9 cellular contexts compared by ENCODE assay signal in genomic region chr20:48686238-48687096, GRCh38.
DNase-seq lines count a peak whose midpoint lies in the region; ATAC-seq and TF ChIP-seq lines count a peak whose summit lies in the region.
"Had no signal": no experiment of that assay in that cellular context is flagged by ENCODE, and none has a peak within 500 bp of the region (broad histone marks: within the 10 kb centered on the region; RNA-seq: fewer than 3 reads in every experiment).

No MANE protein-coding gene starts in this region.

- H3K4me2 ChIP-seq in PC-9, result peak overlapping the region; percentile 53

- 82% methylated on average over 10 of the region's 19 CpGs for WGBS in esophagus muscularis mucosa

- POLR2A ChIA-PET in PC-9 (lab: Charles Lee; ENCODE audit: unreplicated experiment), result interaction anchor here (0.7 kb wide), 2 partner anchors 12 to 145 kb away, joined by 3 to 4 read pairs; no protein-coding TSS in a partner anchor

- H2AFZ ChIP-seq in PC-9, result no peak overlapping the region

- intact Hi-C loops in PC-9 (cut with micrococcal nuclease; ENCODE audit: unreplicated experiment) (no loop called here), esophagus muscularis mucosa (cut with DNase I) (no loop called here)

- H4K20me1 ChIP-seq in PC-9 (ENCODE audit: insufficient read depth), result no peaks in the 10 kb centered on the region

- H3F3A ChIP-seq in PC-9 (ENCODE audit: insufficient read depth, low read depth), result peaks cover 12% of the 10 kb centered on the region; the same call in 1 of the 2 replicates

- H3K27me3 ChIP-seq in PC-9 (ENCODE audit: insufficient read depth, low read depth), result no peaks in the 10 kb centered on the region
- H3K27me3 ChIP-seq in esophagus muscularis mucosa, result no peaks in the 10 kb centered on the region

- peak; percentile 26 for ATAC-seq in omental fat pad (ENCODE audit: low FRiP score)

- CTCF ChIA-PET in PC-9 (lab: Charles Lee), result no interaction called here

- H3K9me2 ChIP-seq in PC-9 (ENCODE audit: insufficient read depth), result no peaks in the 10 kb centered on the region

- no peaks in the 10 kb centered on the region for H3K36me3 ChIP-seq in PC-9 (ENCODE audit: low read depth)
- peaks cover 0 to 18% (median 4%) of the 10 kb centered on the region in 4 donors for H3K36me3 ChIP-seq in esophagus muscularis mucosa

- DNase-seq in EH (ENCODE audit: low read depth) (peak; percentile 53), PC-9 (peak in 1 of 2 experiments; percentile 34), esophagus muscularis mucosa (ENCODE audit: extremely low spot score) (no peak), omental fat pad (ENCODE audit: low spot score) (no peak), NCI-H2227 treated with DMSO at 0.1 percent for 48 hours (lab: John Stamatoyannopoulos, UW) (no peak), NK-92 (lab: John Stamatoyannopoulos, UW; ENCODE audit: unreplicated experiment) (no peak), NOMO-1 treated with dmso at 0.1 percent for 144 hours (lab: John Stamatoyannopoulos, UW; ENCODE audit: unreplicated experiment) (no peak)
- DNase-seq in stimulated activated CD4-positive, alpha-beta T cell treated with anti-CD3 and anti-CD28 coated beads, Interleukin-4, amount 100 ng/mL, for 4 hours, result no peak
- DNase-seq: NCI-H1436 had no signal

- H3K27ac ChIP-seq in PC-9 (no peak overlapping the region), esophagus muscularis mucosa (replicated peaks in 1 of 4) (peak overlapping the region; percentile 37 to 69 (median 46))

- H3K9me3 ChIP-seq in PC-9 (ENCODE audit: insufficient read depth, low read depth), result no peaks in the 10 kb centered on the region
- no peaks in the 10 kb centered on the region for H3K9me3 ChIP-seq in esophagus muscularis mucosa

- H3K4me3 ChIP-seq in PC-9 (no peak overlapping the region), esophagus muscularis mucosa (no peak overlapping the region)

- no peak for TF ChIP-seq EP300 in esophagus muscularis mucosa (IDR thresholded peaks at IDR 0.05)

- BruUV-seq in PC-9 (replicated peaks; lab: Mats Ljungman, UMichigan), result no TSS peak

- no peak for TF ChIP-seq POLR2A in esophagus muscularis mucosa (IDR thresholded peaks at IDR 0.05; ENCODE audit: low read depth)

- TF ChIP-seq CTCF in PC-9 (conservative IDR thresholded peaks at IDR 0.05) (no peak), esophagus muscularis mucosa (IDR thresholded peaks at IDR 0.05) (no peak), omental fat pad (IDR thresholded peaks at IDR 0.05) (no peak)

- H3K79me2 ChIP-seq in PC-9 (ENCODE audit: low read depth), result no peaks in the 10 kb centered on the region

- peaks cover 46% of the 10 kb centered on the region for H3K4me1 ChIP-seq in PC-9 (replicated peaks; ENCODE audit: insufficient read depth)
- peaks cover 61 to 74% (median 71%) of the 10 kb centered on the region in 4 donors for H3K4me1 ChIP-seq in esophagus muscularis mucosa
